Comparison of ENCODE assay signal across 12 cellular contexts in the genomic region with DNA sequence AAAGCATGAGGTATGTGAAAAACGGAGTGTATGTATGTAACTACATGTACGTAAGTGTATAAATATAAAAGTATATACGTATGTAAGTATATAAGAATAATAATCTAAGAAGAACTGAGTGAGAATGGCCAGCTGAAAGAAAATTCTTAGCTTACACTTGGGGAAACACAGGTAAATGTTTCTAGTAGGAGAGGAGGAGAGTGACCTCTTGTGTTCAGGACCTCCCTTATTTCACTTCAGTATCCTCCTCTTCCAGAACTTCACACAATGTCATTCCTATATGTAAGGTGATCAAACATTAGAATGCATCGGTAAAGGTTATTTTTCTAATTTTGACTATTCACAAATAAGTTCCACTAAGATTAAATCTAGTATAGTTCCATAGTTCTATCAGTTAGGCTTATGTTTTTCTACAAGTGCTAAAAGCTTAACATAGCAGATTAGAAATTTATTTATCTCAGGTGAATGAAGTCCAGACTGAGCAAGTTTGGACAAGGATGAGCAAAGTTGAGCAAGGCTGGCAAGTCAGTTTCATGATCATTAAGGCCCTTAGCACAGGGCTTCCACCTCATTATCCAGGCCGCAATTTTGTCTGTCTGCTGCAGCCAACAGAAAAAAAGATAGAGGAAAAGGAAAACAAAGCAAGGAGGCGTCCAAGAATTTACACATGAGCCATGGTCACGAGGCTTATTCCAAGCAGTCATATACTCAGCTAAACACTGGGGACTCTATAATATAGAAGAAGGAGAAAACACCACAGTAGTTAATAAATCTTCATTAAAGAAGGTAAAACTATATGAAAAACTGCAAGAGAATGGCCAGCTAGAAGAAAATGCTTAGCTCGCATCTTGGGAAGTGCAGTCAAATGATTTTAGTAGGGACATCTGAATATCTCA. TPM values are rescaled to one million over a fixed set of nuclear protein-coding genes. Genes with fewer than 3 reads are reported as not detected.
A peak's percentile ranks its signal among the peaks of the same experiment; 100 is the strongest.
DNase-seq lines count a peak whose midpoint lies in the region; ATAC-seq and TF ChIP-seq lines count a peak whose summit lies in the region.
"Had no signal": no experiment of that assay in that cellular context is flagged by ENCODE, and none has a peak within 500 bp of the region (broad histone marks: within the 10 kb centered on the region; RNA-seq: fewer than 3 reads in every experiment).

No MANE protein-coding gene starts in this region.

- H3K9me3 ChIP-seq in endodermal cell (ENCODE audit: control insufficient read depth, low read length): no peaks in the 10 kb centered on the region
- H3K9me3 ChIP-seq: suprapubic skin had no signal

- no peak for ATAC-seq in HG02571 (IDR thresholded peaks at IDR 0.05; ENCODE audit: unreplicated experiment)

- peak; percentile 58 for TF ChIP-seq CTCF in endodermal cell (conservative IDR thresholded peaks at IDR 0.05)
- TF ChIP-seq CTCF in osteocyte (IDR thresholded peaks at IDR 0.05): peak; percentile 39
- no peak for TF ChIP-seq CTCF in dorsolateral prefrontal cortex (IDR thresholded peaks at IDR 0.05 in 54 of 56, conservative IDR thresholded peaks at IDR 0.05 in 2 of 56; ENCODE audit: low read depth in 1 of 56, partially characterized antibody in 56 of 56)

- no peaks in the 10 kb centered on the region for H3K36me3 ChIP-seq in endodermal cell (ENCODE audit: control insufficient read depth, insufficient read depth, low read length)
- H3K36me3 ChIP-seq: suprapubic skin had no signal

- no peaks in the 10 kb centered on the region for H3K27me3 Mint-ChIP-seq in endodermal cell (ENCODE audit: insufficient read depth)
- no peaks in the 10 kb centered on the region for H3K27me3 Mint-ChIP-seq in osteocyte (ENCODE audit: unreplicated experiment)
- H3K27me3 Mint-ChIP-seq: dendritic cell treated with granulocyte-macrophage colony-stimulating factor and Interleukin-4, amounts not matched to agents 40 ng/mL and 50 ng/mL, for 4 days had no signal

- H3K27me3 ChIP-seq in endodermal cell (ENCODE audit: control insufficient read depth, insufficient read depth, low read length, poor library complexity, severe bottlenecking) (no peaks in the 10 kb centered on the region), dorsolateral prefrontal cortex (no peaks in the 10 kb centered on the region)
- H3K27me3 ChIP-seq: suprapubic skin had no signal

- H3K36me3 Mint-ChIP-seq in endodermal cell (ENCODE audit: low read depth) (no peaks in the 10 kb centered on the region), osteocyte (ENCODE audit: unreplicated experiment) (no peaks in the 10 kb centered on the region)

- WGBS in endodermal cell (ENCODE audit: insufficient coverage in 1 of 2, insufficient read length in 1 of 2), 2 experiments: 86% methylated on average over 7 of the region's 8 CpGs; no CpG with 5 or more reads in 1 of the 2 experiments

- no peak overlapping the region for H3K9ac ChIP-seq in endodermal cell (ENCODE audit: extremely low read depth, low read length, poor library complexity, severe bottlenecking)

- H3K9me3 Mint-ChIP-seq in endodermal cell (no peaks in the 10 kb centered on the region), osteocyte (ENCODE audit: unreplicated experiment) (peaks cover 7% of the 10 kb centered on the region)
- H3K9me3 Mint-ChIP-seq: dendritic cell treated with granulocyte-macrophage colony-stimulating factor and Interleukin-4, amounts not matched to agents 40 ng/mL and 50 ng/mL, for 4 days had no signal

- in situ Hi-C loops in G401 (cut with HindIII; ENCODE audit: low sequenced_read_pairs): no loop called here

- H3K4me1 ChIP-seq in endodermal cell (ENCODE audit: control insufficient read depth, insufficient read depth, low read length): no peaks in the 10 kb centered on the region

- DNase-seq in G401 (ENCODE audit: low spot score) (peak; percentile 19), OCI-M1 (lab: John Stamatoyannopoulos, UW) (peak; percentile 24), endodermal cell (no peak), osteocyte (ENCODE audit: extremely low spot score, unreplicated experiment) (no peak), dorsolateral prefrontal cortex (no peak), OCI-M2 (lab: John Stamatoyannopoulos, UW; ENCODE audit: unreplicated experiment) (no peak), NCI-H446 treated with DMSO at 0.1 percent for 48 hours (lab: John Stamatoyannopoulos, UW) (no peak)
- DNase-seq: NCI-H1694; stimulated activated CD4-positive, alpha-beta T cell treated with anti-CD3 and anti-CD28 coated beads, Interleukin-2, amount 100 ng/mL, for 48 hours had no signal

- peaks cover 1% of the 10 kb centered on the region for H3K4me1 Mint-ChIP-seq in endodermal cell
- H3K4me1 Mint-ChIP-seq in osteocyte (ENCODE audit: unreplicated experiment): peaks cover 31% of the 10 kb centered on the region

- H3K4me3 ChIP-seq in endodermal cell (ENCODE audit: low read length) (no peak overlapping the region), dorsolateral prefrontal cortex (no peak overlapping the region)
- H3K4me3 ChIP-seq: suprapubic skin had no signal

- H3K27ac ChIP-seq in endodermal cell (ENCODE audit: low read depth, low read length): no peak overlapping the region
- no peak overlapping the region for H3K27ac ChIP-seq in dorsolateral prefrontal cortex
- H3K27ac ChIP-seq: suprapubic skin had no signal

- intact Hi-C loops in dorsolateral prefrontal cortex (cut with DNase I): no loop called here

- H3K4me3 Mint-ChIP-seq in endodermal cell (no peak overlapping the region), osteocyte (ENCODE audit: unreplicated experiment) (peak overlapping the region; percentile 24)
- H3K4me3 Mint-ChIP-seq: dendritic cell treated with granulocyte-macrophage colony-stimulating factor and Interleukin-4, amounts not matched to agents 40 ng/mL and 50 ng/mL, for 4 days had no signal

- no peak overlapping the region for H3K27ac Mint-ChIP-seq in endodermal cell
- peak overlapping the region; percentile 90 for H3K27ac Mint-ChIP-seq in osteocyte (ENCODE audit: unreplicated experiment)
- H3K27ac Mint-ChIP-seq: dendritic cell treated with granulocyte-macrophage colony-stimulating factor and Interleukin-4, amounts not matched to agents 40 ng/mL and 50 ng/mL, for 4 days had no signal

RNA-seq across cellular contexts. Expression of a gene that starts 7.1 kb away (rescaled TPM):
- not detected in 2 replicates for total RNA-seq in G401 (2014; rRNA removed; shearing (Covaris generic))
- total RNA-seq in endodermal cell (not detected), osteocyte (not detected in 2 replicates), dorsolateral prefrontal cortex (not detected)
- not detected for polyA plus RNA-seq in endodermal cell (2013, experiment 1 of 2)
- polyA plus RNA-seq in endodermal cell (2013, experiment 2 of 2): not detected
- total RNA-seq: suprapubic skin had no signal

Comparison
In these comparisons a context has a peak if more than half of its experiments do, and no peak if none do; other contexts are left out.
1. DNase-seq: peak in G401 (single experiment) and OCI-M1 (single experiment); none in endodermal cell (single experiment), osteocyte (single experiment), dorsolateral prefrontal cortex (0 of 10), OCI-M2 (single experiment) and NCI-H446 treated with DMSO at 0.1 percent for 48 hours (single experiment).
2. CTCF ChIP-seq: peak in endodermal cell (single experiment) and osteocyte (single experiment); none in dorsolateral prefrontal cortex (0 of 56).